1 cellular context compared by ENCODE assay signal in the genomic region with DNA sequence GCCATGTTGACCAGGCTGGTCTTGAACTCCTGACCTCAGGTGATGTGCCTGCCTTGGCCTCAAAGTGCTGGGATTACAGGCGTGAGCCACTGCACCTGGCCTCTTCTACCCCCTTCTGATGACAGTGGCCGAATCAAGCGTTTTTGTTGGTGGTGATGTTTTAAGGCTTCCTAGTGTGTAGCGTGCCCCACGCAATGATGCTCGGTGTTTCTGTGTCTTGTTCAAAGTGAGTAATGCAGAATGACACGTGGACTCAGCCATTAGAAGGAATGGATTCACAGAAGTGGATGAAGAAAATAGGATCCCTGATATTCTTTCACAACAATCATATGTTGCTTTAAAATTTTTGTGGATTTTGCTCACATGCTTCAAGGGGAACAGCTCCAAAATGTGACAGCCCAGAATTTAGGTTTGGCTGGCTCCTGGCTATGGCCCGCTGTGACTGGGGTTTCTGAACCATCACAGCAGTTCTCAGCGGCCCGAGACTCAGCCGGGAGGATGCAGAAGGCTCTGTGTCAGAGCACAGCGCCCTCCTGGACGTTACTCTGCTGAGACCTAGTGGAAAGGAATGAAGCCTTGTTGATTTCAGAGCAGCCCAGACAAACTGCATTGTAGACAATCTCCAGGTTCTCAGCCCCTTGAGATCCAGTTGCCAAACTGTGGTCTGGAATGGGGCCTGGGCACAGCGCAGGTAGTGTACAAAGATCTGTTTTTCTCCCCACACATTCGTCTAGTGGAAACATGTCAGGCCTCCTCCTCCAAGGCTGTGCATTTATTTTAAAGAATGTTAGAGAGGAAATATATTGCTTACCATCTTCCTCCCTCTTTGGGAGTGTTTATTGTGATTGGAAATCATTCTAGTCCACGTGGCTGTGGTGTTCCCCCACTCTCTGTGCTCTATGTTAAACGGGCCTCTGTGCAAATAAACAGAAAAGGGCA.
TF ChIP-seq lines count a peak whose summit lies in the region.

No MANE protein-coding gene starts in this region.

TF ChIP-seq in endothelial cell of umbilical vein, 7 proteins besides CTCF, POLR2A, EP300 and RAD21:
- TF ChIP-seq EZH2 (IDR thresholded peaks at IDR 0.05; ENCODE audit: borderline replicate concordance, low read depth, low read length, severe bottlenecking) (no peak), POLR2AphosphoS5 (IDR thresholded peaks at IDR 0.05; ENCODE audit: insufficient read depth, low read depth, low read length) (no peak), JUN (IDR thresholded peaks at IDR 0.05; ENCODE audit: borderline replicate concordance, insufficient read depth, insufficient read length, low read depth) (no peak), FOS (IDR thresholded peaks at IDR 0.05; ENCODE audit: borderline replicate concordance, insufficient read depth, low read length) (no peak), GATA2 (IDR thresholded peaks at IDR 0.05; ENCODE audit: insufficient read depth, insufficient read length, low read depth, low read length) (no peak), MYC (IDR thresholded peaks at IDR 0.05; ENCODE audit: low read depth, low read length) (no peak)
- TF ChIP-seq, protein P1, sequence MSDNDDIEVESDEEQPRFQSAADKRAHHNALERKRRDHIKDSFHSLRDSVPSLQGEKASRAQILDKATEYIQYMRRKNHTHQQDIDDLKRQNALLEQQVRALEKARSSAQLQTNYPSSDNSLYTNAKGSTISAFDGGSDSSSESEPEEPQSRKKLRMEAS (IDR thresholded peaks at IDR 0.05; ENCODE audit: insufficient read depth, insufficient read length): no peak
TF ChIP-seq in endothelial cell of umbilical vein: peak in this region for 0.
